In the genomic region with DNA sequence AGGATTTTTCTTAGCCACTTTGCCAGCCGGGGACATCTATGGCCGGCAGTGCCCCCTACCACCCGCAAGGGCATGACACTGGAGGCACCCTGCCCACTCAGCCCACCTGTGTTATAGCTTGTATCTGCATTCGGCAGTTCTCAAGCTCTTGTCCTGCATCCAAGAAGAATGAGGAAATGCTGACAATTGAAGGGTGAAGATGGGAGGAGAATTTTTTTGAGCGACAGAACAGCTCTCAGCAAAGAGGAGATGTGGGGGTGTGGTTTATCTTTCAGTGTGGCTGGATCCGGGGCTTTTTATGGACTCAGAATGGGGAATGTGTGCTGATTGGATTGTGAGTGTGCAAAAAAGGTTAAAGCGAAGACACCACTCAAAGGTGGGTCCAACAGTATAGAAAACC, we compare ENCODE assay signal across 28 cellular contexts. TPM values are rescaled to one million over a fixed set of nuclear protein-coding genes. Genes with fewer than 3 reads are reported as not detected.
"Had no signal": no experiment of that assay in that cellular context is flagged by ENCODE, and none has a peak within 500 bp of the region (broad histone marks: within the 10 kb centered on the region; RNA-seq: fewer than 3 reads in every experiment).

No MANE protein-coding gene starts in this region.

- H3K4me3 ChIP-seq: colonic mucosa, esophagus squamous epithelium, gastrocnemius medialis, heart right ventricle, left lung, lower lobe of right lung, mucosa of descending colon had no signal

- H3K27ac ChIP-seq: colonic mucosa, epithelial cell of prostate, esophagus squamous epithelium, gastrocnemius medialis, heart right ventricle, left lung, lower lobe of right lung had no signal

- H3K9me3 ChIP-seq: colonic mucosa, esophagus squamous epithelium, gastrocnemius medialis, lower lobe of right lung, mucosa of descending colon had no signal

- H3K4me1 Mint-ChIP-seq: endodermal cell, mesothelial cell of epicardium had no signal

- H3K36me3 Mint-ChIP-seq: mesothelial cell of epicardium had no signal

- FAIRE-seq: endometrium, islet of Langerhans, keratinocyte had no signal

- H3K4me3 Mint-ChIP-seq: dendritic cell treated with granulocyte-macrophage colony-stimulating factor and Interleukin-4, amounts not matched to agents 40 ng/mL and 50 ng/mL, for 4 days; effector memory CD8-positive, alpha-beta T cell; endodermal cell; mesothelial cell of epicardium had no signal

- ATAC-seq: effector memory CD8-positive, alpha-beta T cell; esophagus mucosa; gastrocnemius medialis; heart right ventricle; left cardiac atrium; left lung; left ventricle myocardium superior; lower lobe of right lung; mucosa of descending colon had no signal

- H3K4me1 ChIP-seq: colonic mucosa, esophagus squamous epithelium, gastrocnemius medialis, heart right ventricle, lower lobe of right lung had no signal

- H3K27me3 ChIP-seq: colonic mucosa, gastrocnemius medialis, heart right ventricle had no signal

- H3K36me3 ChIP-seq: colonic mucosa, esophagus squamous epithelium, gastrocnemius medialis, heart right ventricle, left lung, lower lobe of right lung had no signal

- H3K27me3 Mint-ChIP-seq: dendritic cell treated with granulocyte-macrophage colony-stimulating factor and Interleukin-4, amounts not matched to agents 40 ng/mL and 50 ng/mL, for 4 days had no signal

- DNase-seq: colonic mucosa; cortex of kidney; effector CD8-positive, alpha-beta T cell; effector memory CD8-positive, alpha-beta T cell; endodermal cell; erythroblast; esophagus squamous epithelium; foreskin fibroblast; foreskin melanocyte; gastrocnemius medialis; glutamatergic neuron; head of caudate nucleus; heart right ventricle; hippocampal formation; left cardiac atrium; left lung; left ventricle myocardium superior; lower lobe of right lung; mesenchymal stem cell; mucosa of descending colon had no signal

- H3K9me3 Mint-ChIP-seq: dendritic cell treated with granulocyte-macrophage colony-stimulating factor and Interleukin-4, amounts not matched to agents 40 ng/mL and 50 ng/mL, for 4 days had no signal

- H3K27ac Mint-ChIP-seq: dendritic cell treated with granulocyte-macrophage colony-stimulating factor and Interleukin-4, amounts not matched to agents 40 ng/mL and 50 ng/mL, for 4 days; effector memory CD8-positive, alpha-beta T cell; endodermal cell; mesothelial cell of epicardium had no signal

RNA-seq across cellular contexts. Expression of a gene that starts 5.4 kb away (rescaled TPM):
- total RNA-seq: esophagus mucosa, glomerular endothelial cell had no signal
